Comparison of ENCODE assay signal across 10 cellular contexts in the genomic region with DNA sequence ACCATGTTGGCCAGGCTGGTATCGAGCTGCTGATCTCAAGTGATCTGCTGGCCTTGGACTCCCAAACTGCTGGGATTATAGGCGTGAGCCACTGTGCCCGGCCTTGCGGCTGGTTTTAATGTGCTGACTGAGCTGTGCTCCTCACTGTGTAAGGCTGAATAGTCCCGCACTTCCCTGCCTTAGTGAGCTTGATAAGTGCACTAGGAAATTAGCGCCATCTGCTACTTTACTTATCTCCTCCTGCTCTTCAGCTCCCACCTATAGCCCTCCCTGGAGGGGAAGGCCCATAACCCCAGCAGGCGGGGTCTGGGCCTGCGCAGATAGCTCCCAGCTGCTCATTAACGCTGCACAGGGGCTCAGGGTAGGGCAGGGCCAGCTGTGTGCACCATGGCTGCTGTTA. TPM values are rescaled to one million over a fixed set of nuclear protein-coding genes. Genes with fewer than 3 reads are reported as not detected.
DNase-seq lines count a peak whose midpoint lies in the region; ATAC-seq and TF ChIP-seq lines count a peak whose summit lies in the region.
"Had no signal": no experiment of that assay in that cellular context is flagged by ENCODE, and none has a peak within 500 bp of the region (broad histone marks: within the 10 kb centered on the region; RNA-seq: fewer than 3 reads in every experiment).

No MANE protein-coding gene starts in this region.

- DNase-seq in DMS79 (lab: John Stamatoyannopoulos, UW) (peak; percentile 81), NCI-H2227 treated with DMSO at 0.1 percent for 48 hours (lab: John Stamatoyannopoulos, UW) (peak; percentile 71), epithelial cell of proximal tubule (ENCODE audit: low read depth) (no peak), sciatic nerve (ENCODE audit: low spot score) (no peak), HPDE6-E6E7 (ENCODE audit: extremely low spot score) (no peak), NCI-H1105 (lab: John Stamatoyannopoulos, UW) (no peak), hippocampal formation (lab: John Stamatoyannopoulos, UW) (no peak)
- DNase-seq in activated naive CD4-positive, alpha-beta T cell treated with Interleukin-2 at 50 U/mL for 16 hours: no peak
- DNase-seq: CD4-positive, CD25-positive, alpha-beta regulatory T cell; nucleus accumbens had no signal

- H3K4me3 ChIP-seq in epithelial cell of proximal tubule (ENCODE audit: low read depth, low read length): peak overlapping the region; percentile 13

- ATAC-seq in sciatic nerve: peak; percentile 43

- intact Hi-C loops in sciatic nerve (cut with DNase I): no loop called here

- no peak for TF ChIP-seq CTCF in epithelial cell of proximal tubule (conservative IDR thresholded peaks at IDR 0.05; ENCODE audit: low read depth, low read length)

RNA-seq across cellular contexts. Expression of gene CLMP, which starts 49.4 kb away (rescaled TPM):
- total RNA-seq in epithelial cell of proximal tubule (19.0 and 27.7 TPM in 2 replicates), sciatic nerve (74.6 TPM)

Comparison
In these comparisons a context has a peak if more than half of its experiments do, and no peak if none do; other contexts are left out.
1. DNase-seq: peak in DMS79 (single experiment) and NCI-H2227 treated with DMSO at 0.1 percent for 48 hours (single experiment); none in epithelial cell of proximal tubule (single experiment), sciatic nerve (single experiment), activated naive CD4-positive, alpha-beta T cell treated with Interleukin-2 at 50 U/mL for 16 hours (single experiment), HPDE6-E6E7 (single experiment), NCI-H1105 (single experiment) and hippocampal formation (0 of 2).